8 cellular contexts compared by ENCODE assay signal in the genomic region with DNA sequence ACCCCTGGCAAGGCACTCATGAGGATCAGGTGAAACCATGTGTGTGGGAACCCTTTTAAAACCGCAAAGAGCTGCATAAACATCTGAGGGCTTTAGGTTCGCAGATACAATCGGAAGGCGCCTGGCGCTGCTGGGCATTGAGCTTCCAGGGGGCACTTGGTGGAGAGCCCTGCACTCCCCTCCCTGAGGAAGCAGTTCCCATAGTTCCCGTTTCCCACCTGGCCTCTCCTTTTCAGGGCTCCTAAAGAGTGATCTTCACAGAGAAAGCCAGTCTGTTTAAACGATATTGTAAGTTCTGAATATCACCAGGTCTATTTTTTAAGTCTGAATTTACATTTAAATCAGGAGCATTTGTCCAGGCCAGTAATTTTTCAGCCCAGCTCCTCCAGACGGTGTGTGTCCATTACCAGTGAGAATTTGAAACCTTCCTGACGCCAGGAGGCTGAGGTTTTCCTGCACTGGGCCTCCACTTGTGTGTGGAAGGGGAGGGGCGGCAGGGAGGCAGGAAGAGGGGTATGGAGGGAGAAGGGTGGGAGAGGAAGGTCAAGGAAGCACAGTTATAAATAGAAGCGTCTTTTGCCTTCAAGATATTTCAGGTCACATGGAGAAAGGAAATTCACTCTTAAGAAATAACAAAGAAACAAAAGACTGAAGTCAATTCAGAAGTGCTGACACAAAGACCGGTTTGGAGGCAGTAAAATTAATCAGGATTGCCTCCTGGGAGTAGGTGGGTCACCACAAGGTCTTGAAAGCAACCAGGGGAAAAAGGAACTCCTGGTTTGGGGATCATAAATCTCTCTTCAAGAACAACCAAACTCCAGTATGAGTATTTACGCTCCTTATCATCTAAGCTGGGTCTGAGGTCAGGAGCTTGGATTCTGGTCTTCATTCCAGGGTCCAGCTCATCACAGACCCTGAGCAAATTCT. TPM values are rescaled to one million over a fixed set of nuclear protein-coding genes. Genes with fewer than 3 reads are reported as not detected.
DNase-seq lines count a peak whose midpoint lies in the region; ATAC-seq and TF ChIP-seq lines count a peak whose summit lies in the region.

No MANE protein-coding gene starts in this region.

- H3K4me1 Mint-ChIP-seq in activated naive CD4-positive, alpha-beta T cell treated with anti-CD3 and anti-CD28 coated beads for 36 hours (ENCODE audit: low read depth), result peaks cover 50% of the 10 kb centered on the region

- no peaks in the 10 kb centered on the region for H4K20me1 ChIP-seq in SU-DHL-6 (ENCODE audit: low read depth, low read length)

- peaks cover 11% of the 10 kb centered on the region for H3F3A ChIP-seq in SU-DHL-6 (ENCODE audit: insufficient read depth)

- no peaks in the 10 kb centered on the region for H3K9me2 ChIP-seq in SU-DHL-6 (replicated peaks; ENCODE audit: insufficient read depth, low read length)

- 0 out of 2 replicates have a peak overlapping the region, but pooled peaks have one; percentile 5 for H3K27ac ChIP-seq in SU-DHL-6 (ENCODE audit: low read depth, low read length)
- H3K27ac ChIP-seq in thoracic aorta, result peak overlapping the region; percentile 46 to 55

- no peaks in the 10 kb centered on the region for H3K27me3 Mint-ChIP-seq in activated naive CD4-positive, alpha-beta T cell treated with anti-CD3 and anti-CD28 coated beads for 36 hours (ENCODE audit: low read depth)

- H3K27ac Mint-ChIP-seq in activated naive CD4-positive, alpha-beta T cell treated with anti-CD3 and anti-CD28 coated beads for 36 hours, result peak overlapping the region; percentile 26

- peak overlapping the region; percentile 24 for H3K4me2 ChIP-seq in SU-DHL-6 (ENCODE audit: low read depth, low read length, poor library complexity, severe bottlenecking)

- H3K36me3 Mint-ChIP-seq in activated naive CD4-positive, alpha-beta T cell treated with anti-CD3 and anti-CD28 coated beads for 36 hours (ENCODE audit: low read depth), result no peaks in the 10 kb centered on the region

- no peak overlapping the region for H3K4me3 ChIP-seq in SU-DHL-6 (ENCODE audit: insufficient read depth, low read length, poor library complexity, severe bottlenecking)
- no peak overlapping the region for H3K4me3 ChIP-seq in thoracic aorta

- no peaks in the 10 kb centered on the region for H3K9me3 ChIP-seq in SU-DHL-6 (ENCODE audit: insufficient read depth, low read length)
- H3K9me3 ChIP-seq in thoracic aorta, result no peaks in the 10 kb centered on the region

- peak overlapping the region; percentile 48 for H3K4me3 Mint-ChIP-seq in activated naive CD4-positive, alpha-beta T cell treated with anti-CD3 and anti-CD28 coated beads for 36 hours

- DNase-seq in activated naive CD4-positive, alpha-beta T cell treated with anti-CD3 and anti-CD28 coated beads for 36 hours, result no peak
- no peak for DNase-seq in activated naive CD4-positive, alpha-beta T cell treated with anti-CD3 and anti-CD28 coated beads, Interleukin-2, amount 50 U/mL, for 16 hours
- DNase-seq in left ventricle myocardium superior (peak; percentile 52), thoracic aorta (ENCODE audit: low spot score) (no peak), AG08396 (ENCODE audit: low spot score) (no peak), cerebellar nuclear complex (lab: John Stamatoyannopoulos, UW) (no peak), OCI-M2 (lab: John Stamatoyannopoulos, UW; ENCODE audit: unreplicated experiment) (no peak)

- H3K9ac ChIP-seq in SU-DHL-6 (ENCODE audit: low read length), result peak overlapping the region; percentile 18; the same call in 1 of the 2 replicates

- CTCF ChIA-PET in activated naive CD4-positive, alpha-beta T cell treated with anti-CD3 and anti-CD28 coated beads for 36 hours (lab: Charles Lee), result interaction anchor here (1.3 kb wide), 1 partner anchor 34 kb away, joined by 4 read pairs; no protein-coding TSS in a partner anchor

- H3K79me2 ChIP-seq in SU-DHL-6 (ENCODE audit: insufficient read depth, low read length), result no peaks in the 10 kb centered on the region

- H3K27me3 ChIP-seq in SU-DHL-6 (ENCODE audit: low read length) (no peaks in the 10 kb centered on the region), thoracic aorta (replicated peaks; ENCODE audit: insufficient read depth) (no peaks in the 10 kb centered on the region)

- H3K36me3 ChIP-seq in SU-DHL-6 (ENCODE audit: low read length), result no peaks in the 10 kb centered on the region
- H3K36me3 ChIP-seq in thoracic aorta, result no peaks in the 10 kb centered on the region

- TF ChIP-seq CTCF in SU-DHL-6 (IDR thresholded peaks at IDR 0.05; ENCODE audit: insufficient read depth, low read length, poor library complexity, severe bottlenecking) (no peak), thoracic aorta (IDR thresholded peaks at IDR 0.05) (no peak)

- H2AFZ ChIP-seq in SU-DHL-6 (ENCODE audit: low read depth, low read length, severe bottlenecking), result peak overlapping the region; percentile 10

- peaks cover 11 to 37% of the 10 kb centered on the region in 2 donors for H3K4me1 ChIP-seq in thoracic aorta (ENCODE audit: control insufficient read depth in 1 of 2, low read depth in 2 of 2)

- intact Hi-C loops in activated naive CD4-positive, alpha-beta T cell treated with anti-CD3 and anti-CD28 coated beads for 36 hours (cut with micrococcal nuclease), result loop anchor here (1.0 kb wide), 1 partner anchor 9 kb away; no protein-coding TSS in a partner anchor
- intact Hi-C loops in left ventricle myocardium superior (cut with micrococcal nuclease), result no loop called here

- no peaks in the 10 kb centered on the region for H3K9me3 Mint-ChIP-seq in activated naive CD4-positive, alpha-beta T cell treated with anti-CD3 and anti-CD28 coated beads for 36 hours

- ATAC-seq in left ventricle myocardium superior (peak; percentile 67), thoracic aorta (ENCODE audit: insufficient number of reproducible peaks, low FRiP score, low read depth) (no peak)

RNA-seq across cellular contexts. Expression of a gene that starts 14.3 kb away (rescaled TPM):
- total RNA-seq in activated naive CD4-positive, alpha-beta T cell treated with anti-CD3 and anti-CD28 coated beads for 36 hours, result 10 to 100 TPM; 70.0 to 75.2 TPM
- total RNA-seq in left ventricle myocardium superior (67.0 TPM), thoracic aorta (100 to 1,000 TPM; 226 to 244 TPM)

RNA-seq across cellular contexts. Expression of a gene that starts 44.2 kb away (rescaled TPM):
- 10 to 100 TPM; 21.5 to 23.6 TPM for total RNA-seq in activated naive CD4-positive, alpha-beta T cell treated with anti-CD3 and anti-CD28 coated beads for 36 hours
- total RNA-seq in left ventricle myocardium superior, result 15.2 TPM
- total RNA-seq in thoracic aorta, result 10 to 100 TPM; 12.2 to 19.0 TPM
